13 cellular contexts compared by ENCODE assay signal in genomic region chr6:130215526-130215925, GRCh38. TPM values are rescaled to one million over a fixed set of nuclear protein-coding genes. Genes with fewer than 3 reads are reported as not detected.
DNase-seq lines count a peak whose midpoint lies in the region; ATAC-seq and TF ChIP-seq lines count a peak whose summit lies in the region.
"Had no signal": no experiment of that assay in that cellular context is flagged by ENCODE, and none has a peak within 500 bp of the region (broad histone marks: within the 10 kb centered on the region; RNA-seq: fewer than 3 reads in every experiment).

No MANE protein-coding gene starts in this region.

- H3K27ac ChIP-seq in HUES48 (ENCODE audit: low read depth, low read length) = peak overlapping the region; percentile 13
- H3K27ac ChIP-seq: 22Rv1, epithelial cell of prostate had no signal

- no peak overlapping the region for H3K4me3 Mint-ChIP-seq in chondrocyte (ENCODE audit: unreplicated experiment)
- H3K4me3 Mint-ChIP-seq: nephron progenitor cell had no signal

- no peaks in the 10 kb centered on the region for H3K9me3 Mint-ChIP-seq in chondrocyte (ENCODE audit: low read depth)

- H3K4me1 ChIP-seq in HUES48 (ENCODE audit: control insufficient read depth, insufficient read depth, low read length) (peaks cover 9% of the 10 kb centered on the region), mucosa of descending colon (ENCODE audit: low read depth) (no peaks in the 10 kb centered on the region)

- no peak overlapping the region for H3K9ac ChIP-seq in HUES48 (ENCODE audit: low read depth, low read length)

- H3K27me3 Mint-ChIP-seq in chondrocyte (ENCODE audit: low read depth) = no peaks in the 10 kb centered on the region

- intact Hi-C loops in mucosa of descending colon (cut with DNase I, micrococcal nuclease) = no loop called here
- intact Hi-C loops in Right ventricle myocardium inferior (cut with DNase I) = no loop called here

- no peak for TF ChIP-seq CTCF in mucosa of descending colon (IDR thresholded peaks at IDR 0.05)
- no peak for TF ChIP-seq CTCF in chondrocyte (IDR thresholded peaks at IDR 0.05)

- H3K4me3 ChIP-seq in HUES48 (ENCODE audit: low read depth, low read length) (no peak overlapping the region), mucosa of descending colon (no peak overlapping the region)

- ATAC-seq in mucosa of descending colon = peak; percentile 62
- ATAC-seq in Right ventricle myocardium inferior = no peak

- H3K4me1 Mint-ChIP-seq in chondrocyte (ENCODE audit: low read depth) = no peaks in the 10 kb centered on the region

- no peaks in the 10 kb centered on the region for H3K36me3 Mint-ChIP-seq in chondrocyte (ENCODE audit: low read depth)

- H3K36me3 ChIP-seq in HUES48 (ENCODE audit: control insufficient read depth, insufficient read depth, low read length) = no peaks in the 10 kb centered on the region
- no peaks in the 10 kb centered on the region for H3K36me3 ChIP-seq in mucosa of descending colon (ENCODE audit: low read depth)

- peak; percentile 22 for DNase-seq in NK-92 treated with Interleukin-12 subunit alpha and Interleukin-12 subunit beta, amount 100 ng/mL, for 24 hours (lab: John Stamatoyannopoulos, UW)
- DNase-seq in NK-92 (lab: John Stamatoyannopoulos, UW; ENCODE audit: unreplicated experiment) = no peak
- DNase-seq in activated CD8-positive, alpha-beta memory T cell treated with anti-CD3 and anti-CD28 coated beads, Interleukin-2, amount 50 U/mL, for 4 hours = peak; percentile 26
- peak in 1 of 3 donors; percentile 20 for DNase-seq in mucosa of descending colon
- no peak for DNase-seq in T-helper 9 cell
- DNase-seq in chondrocyte (ENCODE audit: low spot score) = no peak
- no peak for DNase-seq in Right ventricle myocardium inferior (ENCODE audit: missing footprints)
- DNase-seq: anterior cingulate cortex, NCI-H526, nephron progenitor cell had no signal

- no peak overlapping the region for H3K27ac Mint-ChIP-seq in chondrocyte (ENCODE audit: unreplicated experiment)
- H3K27ac Mint-ChIP-seq: nephron progenitor cell had no signal

- no peaks in the 10 kb centered on the region for H3K27me3 ChIP-seq in HUES48 (ENCODE audit: control insufficient read depth, insufficient read depth, low read length)

- H3K9me3 ChIP-seq in HUES48 (ENCODE audit: control insufficient read depth, insufficient read depth, low read length) = no peaks in the 10 kb centered on the region
- H3K9me3 ChIP-seq in mucosa of descending colon = no peaks in the 10 kb centered on the region

RNA-seq across cellular contexts. Expression of gene SAMD3, which starts 7.2 kb away (rescaled TPM):
- 1 to 10 TPM in 2 of 3 donors, under 1 TPM in 1; 0.90 to 5.4 (median 1.7) TPM for total RNA-seq in mucosa of descending colon
- total RNA-seq in chondrocyte = 0.35 to 0.77 TPM in 2 of 3 replicates, not detected in the other
- 0.95 TPM for total RNA-seq in Right ventricle myocardium inferior

Comparison
In these comparisons a context has a peak if more than half of its experiments do, and no peak if none do; other contexts are left out.
1. DNase-seq: peak in NK-92 treated with Interleukin-12 subunit alpha and Interleukin-12 subunit beta, amount 100 ng/mL, for 24 hours (single experiment) and activated CD8-positive, alpha-beta memory T cell treated with anti-CD3 and anti-CD28 coated beads, Interleukin-2, amount 50 U/mL, for 4 hours (single experiment); none in NK-92 (single experiment), T-helper 9 cell (single experiment), chondrocyte (single experiment) and Right ventricle myocardium inferior (single experiment).